In the genomic region with DNA sequence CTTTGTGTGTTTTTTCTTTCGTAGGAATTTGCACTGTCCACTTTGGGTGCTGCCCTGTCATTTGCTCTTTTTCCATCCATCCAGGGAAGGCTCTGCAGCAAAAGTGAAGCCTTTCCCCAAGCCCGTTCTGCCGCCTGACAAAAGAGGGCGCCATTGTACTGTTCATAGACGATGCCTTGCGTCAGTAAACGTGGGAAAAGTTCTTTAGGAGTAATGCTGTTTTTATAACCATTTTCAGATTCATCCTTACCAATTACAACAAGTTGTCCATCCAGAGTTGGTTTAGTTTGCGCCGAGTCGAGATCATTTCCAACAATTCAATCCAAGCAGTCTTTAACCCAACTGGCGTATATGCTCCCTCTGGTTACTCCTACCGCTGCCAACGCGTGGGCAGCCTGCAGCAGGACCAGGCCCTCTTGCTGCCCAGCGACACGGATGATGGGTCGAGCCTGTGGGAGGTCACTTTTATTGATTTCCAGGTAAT, we compare ENCODE assay signal across 1 cellular context.
TF ChIP-seq lines count a peak whose summit lies in the region.

No MANE protein-coding gene starts in this region.

TF ChIP-seq in K562, 482 proteins besides CTCF, POLR2A, EP300 and RAD21 (continued from another document):
- TF ChIP-seq, protein P1, sequence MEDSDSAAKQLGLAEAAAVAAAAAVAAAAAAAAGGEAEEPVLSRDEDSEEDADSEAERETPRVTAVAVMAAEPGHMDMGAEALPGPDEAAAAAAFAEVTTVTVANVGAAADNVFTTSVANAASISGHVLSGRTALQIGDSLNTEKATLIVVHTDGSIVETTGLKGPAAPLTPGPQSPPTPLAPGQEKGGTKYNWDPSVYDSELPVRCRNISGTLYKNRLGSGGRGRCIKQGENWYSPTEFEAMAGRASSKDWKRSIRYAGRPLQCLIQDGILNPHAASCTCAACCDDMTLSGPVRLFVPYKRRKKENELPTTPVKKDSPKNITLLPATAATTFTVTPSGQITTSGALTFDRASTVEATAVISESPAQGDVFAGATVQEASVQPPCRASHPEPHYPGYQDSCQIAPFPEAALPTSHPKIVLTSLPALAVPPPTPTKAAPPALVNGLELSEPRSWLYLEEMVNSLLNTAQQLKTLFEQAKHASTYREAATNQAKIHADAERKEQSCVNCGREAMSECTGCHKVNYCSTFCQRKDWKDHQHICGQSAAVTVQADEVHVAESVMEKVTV (CRISPR knock-in tag; IDR thresholded peaks at IDR 0.05), result peak; percentile 59
